Comparison of ENCODE assay signal across 1 cellular context in genomic region chr15:50906954-50907865, GRCh38.
TF ChIP-seq lines count a peak whose summit lies in the region.

No MANE protein-coding gene starts in this region.

TF ChIP-seq in GM12878, 131 proteins besides CTCF, POLR2A, EP300 and RAD21 (continued from another document):
- TF ChIP-seq RELB (IDR thresholded peaks at IDR 0.05; ENCODE audit: low read depth) (peak; percentile 96), IKZF2 (IDR thresholded peaks at IDR 0.05) (peak; percentile 57 to 73; a peak in 2 of 4 replicates), MYB (IDR thresholded peaks at IDR 0.05; ENCODE audit: borderline replicate concordance, low read depth, low read length) (no peak), HSF1 (IDR thresholded peaks at IDR 0.05; ENCODE audit: low read depth, low read length) (0 out of 2 replicates have a peak, but pooled peaks have one; percentile 21), YBX1 (IDR thresholded peaks at IDR 0.05) (no peak), HDGF (IDR thresholded peaks at IDR 0.05) (no peak), JUND (IDR thresholded peaks at IDR 0.05; ENCODE audit: low read depth, low read length) (no peak), PAX5 (IDR thresholded peaks at IDR 0.05; ENCODE audit: borderline replicate concordance, low read depth, low read length) (peak; percentile 59; the same call in 1 of the 2 replicates), EED (IDR thresholded peaks at IDR 0.05; ENCODE audit: low read depth) (0 out of 2 replicates have a peak, but pooled peaks have one; percentile 13), ZBTB33 (IDR thresholded peaks at IDR 0.05) (0 out of 2 replicates have a peak, but pooled peaks have one; percentile 12)
TF ChIP-seq in GM12878: peak in this region for 58.
